18 cellular contexts compared by ENCODE assay signal in the genomic region with DNA sequence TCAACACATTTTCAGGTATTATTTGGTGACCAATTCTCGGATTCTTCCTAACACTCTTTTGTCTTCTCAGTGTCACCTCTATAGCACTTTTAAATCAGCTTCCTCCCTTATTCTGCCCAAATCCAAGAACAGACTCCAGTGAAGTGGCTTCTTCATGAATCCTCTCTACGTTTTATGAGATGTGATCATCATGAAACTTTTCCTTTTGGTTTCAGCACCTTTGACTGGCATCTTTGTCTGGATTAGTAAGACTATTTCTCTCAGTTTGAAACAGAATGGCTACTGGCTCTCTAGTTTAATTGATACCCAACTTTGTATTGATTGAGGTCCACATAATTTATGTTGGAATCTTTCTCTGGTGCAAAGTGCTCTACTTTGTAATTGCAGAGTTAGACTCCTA.
"Had no signal": no experiment of that assay in that cellular context is flagged by ENCODE, and none has a peak within 500 bp of the region (broad histone marks: within the 10 kb centered on the region; RNA-seq: fewer than 3 reads in every experiment).

No MANE protein-coding gene starts in this region.

- DNase-seq: activated CD4-positive, alpha-beta memory T cell treated with anti-CD3 and anti-CD28 coated beads, Interleukin-2, amount 10 ng/mL, durations not matched to agents 7 days and 5 days; activated CD4-positive, alpha-beta T cell treated with anti-CD3 and anti-CD28 coated beads for 48 hours; activated CD4-positive, CD25-positive, alpha-beta regulatory T cell; activated CD8-positive, alpha-beta memory T cell treated with anti-CD3 and anti-CD28 coated beads, Interleukin-2, amount 50 U/mL, for 4 hours; activated gamma-delta T cell treated with Interleukin-2 at 50 U/mL for 16 hours; aorta; brain microvascular endothelial cell; colonic mucosa; kidney; stimulated activated CD8-positive, alpha-beta memory T cell treated with anti-CD3 and anti-CD28 coated beads, Interleukin-4, amount 100 ng/mL, for 48 hours; stimulated activated naive CD8-positive, alpha-beta T cell treated with anti-CD3 and anti-CD28 coated beads, Interleukin-15, amount 100 ng/mL, for 72 hours; transverse colon; uterus had no signal

- H3K27ac ChIP-seq: brain microvascular endothelial cell, colonic mucosa, neural progenitor cell, suprapubic skin, transverse colon, uterus had no signal

- H3K4me3 Mint-ChIP-seq: activated CD4-positive, alpha-beta memory T cell treated with anti-CD3 and anti-CD28 coated beads, Interleukin-2, amount 10 ng/mL, durations not matched to agents 7 days and 5 days; neural progenitor cell; stimulated activated naive CD8-positive, alpha-beta T cell treated with anti-CD3 and anti-CD28 coated beads, Interleukin-15, amount 100 ng/mL, for 72 hours; T-helper 2 cell treated with Interferon-gamma antibody and Interleukin-4, amounts not matched to agents 5 μg/mL and 100 μg/mL, for 36 hours had no signal

- H3K36me3 ChIP-seq: brain microvascular endothelial cell, colonic mucosa, neural progenitor cell, transverse colon, uterus had no signal

- H3K27ac Mint-ChIP-seq: activated CD4-positive, alpha-beta memory T cell treated with anti-CD3 and anti-CD28 coated beads, Interleukin-2, amount 10 ng/mL, durations not matched to agents 7 days and 5 days; activated naive CD4-positive, alpha-beta T cell treated with anti-CD3 and anti-CD28 coated beads, Interleukin-2, amount 50 U/mL, for 72 hours; neural progenitor cell; progenitor cell of endocrine pancreas; stimulated activated naive CD8-positive, alpha-beta T cell treated with anti-CD3 and anti-CD28 coated beads, Interleukin-15, amount 100 ng/mL, for 72 hours; T-helper 2 cell treated with Interferon-gamma antibody and Interleukin-4, amounts not matched to agents 5 μg/mL and 100 μg/mL, for 36 hours had no signal

- H3K9me3 Mint-ChIP-seq: activated CD4-positive, alpha-beta memory T cell treated with anti-CD3 and anti-CD28 coated beads, Interleukin-2, amount 10 ng/mL, durations not matched to agents 7 days and 5 days; activated naive CD4-positive, alpha-beta T cell treated with anti-CD3 and anti-CD28 coated beads, Interleukin-2, amount 50 U/mL, for 72 hours; neural progenitor cell; stimulated activated naive CD8-positive, alpha-beta T cell treated with anti-CD3 and anti-CD28 coated beads, Interleukin-15, amount 100 ng/mL, for 72 hours had no signal

- ATAC-seq: activated naive CD4-positive, alpha-beta T cell treated with anti-CD3 and anti-CD28 coated beads, Interleukin-2, amount 50 U/mL, for 72 hours had no signal

- H3K27me3 Mint-ChIP-seq: activated CD4-positive, alpha-beta memory T cell treated with anti-CD3 and anti-CD28 coated beads, Interleukin-2, amount 10 ng/mL, durations not matched to agents 7 days and 5 days; progenitor cell of endocrine pancreas; stimulated activated naive CD8-positive, alpha-beta T cell treated with anti-CD3 and anti-CD28 coated beads, Interleukin-15, amount 100 ng/mL, for 72 hours had no signal

- H3K4me3 ChIP-seq: colonic mucosa, neural progenitor cell, suprapubic skin, transverse colon, uterus had no signal

- H3K27me3 ChIP-seq: brain microvascular endothelial cell, colonic mucosa, neural progenitor cell, suprapubic skin, transverse colon, uterus had no signal

- H3K4me1 Mint-ChIP-seq: neural progenitor cell had no signal

- H3K4me1 ChIP-seq: colonic mucosa, uterus had no signal

- H3K36me3 Mint-ChIP-seq: activated naive CD4-positive, alpha-beta T cell treated with anti-CD3 and anti-CD28 coated beads, Interleukin-2, amount 50 U/mL, for 72 hours had no signal

- H3K9me3 ChIP-seq: colonic mucosa, suprapubic skin, transverse colon, uterus had no signal
